Comparison of ENCODE assay signal across 1 cellular context in the genomic region with DNA sequence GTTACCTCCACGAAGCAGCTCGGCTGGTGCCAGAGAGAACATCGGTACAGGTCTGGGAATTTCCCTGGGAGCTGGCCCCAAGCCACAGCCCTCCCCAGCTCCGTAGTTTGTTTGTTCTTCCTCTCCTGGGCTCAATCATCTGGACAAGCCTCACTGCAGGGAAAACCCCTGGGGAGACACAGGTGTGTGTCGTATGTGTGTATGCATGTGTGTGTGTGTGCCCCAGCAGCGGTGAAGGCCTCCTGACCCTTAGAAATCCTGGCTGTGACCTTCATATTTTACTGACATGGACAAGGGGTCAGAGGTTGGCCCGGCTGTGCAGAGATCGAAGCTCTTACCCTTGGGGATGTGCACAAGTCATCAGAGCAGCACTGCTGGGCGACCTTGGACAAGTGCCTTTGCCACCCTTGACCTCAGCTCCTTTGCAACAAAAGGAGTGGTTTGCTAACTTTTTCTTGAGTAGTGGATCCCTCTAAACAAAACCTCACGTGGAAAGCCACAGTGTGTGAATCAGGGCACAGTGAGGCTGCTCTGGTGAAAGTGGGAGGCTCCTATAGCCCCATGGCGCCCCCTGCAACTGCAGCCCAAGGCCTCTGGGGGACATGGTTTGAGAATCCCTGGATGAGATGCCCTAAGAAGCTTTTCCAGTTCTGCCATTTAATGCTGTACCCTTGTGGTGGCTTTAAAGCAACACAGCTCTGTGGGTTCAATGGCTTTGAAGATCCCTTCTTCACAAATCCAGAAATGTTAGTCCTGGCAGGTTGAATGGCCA.
TF ChIP-seq lines count a peak whose summit lies in the region.

No MANE protein-coding gene starts in this region.

TF ChIP-seq in SK-N-SH, 30 proteins besides CTCF, POLR2A, EP300 and RAD21:
- TF ChIP-seq EZH2phosphoT487 (IDR thresholded peaks at IDR 0.05; ENCODE audit: borderline replicate concordance, low read depth), result no peak
- TF ChIP-seq GABPA (IDR thresholded peaks at IDR 0.05; ENCODE audit: low read depth), result no peak
- no peak for TF ChIP-seq TEAD4 (IDR thresholded peaks at IDR 0.05; ENCODE audit: borderline replicate concordance, insufficient read depth)
- no peak for TF ChIP-seq TAF1 (IDR thresholded peaks at IDR 0.05; ENCODE audit: borderline replicate concordance, low read depth, low read length)
- TF ChIP-seq, protein P1, sequence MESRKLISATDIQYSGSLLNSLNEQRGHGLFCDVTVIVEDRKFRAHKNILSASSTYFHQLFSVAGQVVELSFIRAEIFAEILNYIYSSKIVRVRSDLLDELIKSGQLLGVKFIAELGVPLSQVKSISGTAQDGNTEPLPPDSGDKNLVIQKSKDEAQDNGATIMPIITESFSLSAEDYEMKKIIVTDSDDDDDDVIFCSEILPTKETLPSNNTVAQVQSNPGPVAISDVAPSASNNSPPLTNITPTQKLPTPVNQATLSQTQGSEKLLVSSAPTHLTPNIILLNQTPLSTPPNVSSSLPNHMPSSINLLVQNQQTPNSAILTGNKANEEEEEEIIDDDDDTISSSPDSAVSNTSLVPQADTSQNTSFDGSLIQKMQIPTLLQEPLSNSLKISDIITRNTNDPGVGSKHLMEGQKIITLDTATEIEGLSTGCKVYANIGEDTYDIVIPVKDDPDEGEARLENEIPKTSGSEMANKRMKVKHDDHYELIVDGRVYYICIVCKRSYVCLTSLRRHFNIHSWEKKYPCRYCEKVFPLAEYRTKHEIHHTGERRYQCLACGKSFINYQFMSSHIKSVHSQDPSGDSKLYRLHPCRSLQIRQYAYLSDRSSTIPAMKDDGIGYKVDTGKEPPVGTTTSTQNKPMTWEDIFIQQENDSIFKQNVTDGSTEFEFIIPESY (IDR thresholded peaks at IDR 0.05; ENCODE audit: borderline replicate concordance, low read depth), result no peak
- no peak for TF ChIP-seq JUND (IDR thresholded peaks at IDR 0.05)
- TF ChIP-seq YY1 (IDR thresholded peaks at IDR 0.05; ENCODE audit: low read depth), result no peak
- TF ChIP-seq RXRA (IDR thresholded peaks at IDR 0.05; ENCODE audit: borderline replicate concordance, low read depth), result no peak
- TF ChIP-seq, protein P2, sequence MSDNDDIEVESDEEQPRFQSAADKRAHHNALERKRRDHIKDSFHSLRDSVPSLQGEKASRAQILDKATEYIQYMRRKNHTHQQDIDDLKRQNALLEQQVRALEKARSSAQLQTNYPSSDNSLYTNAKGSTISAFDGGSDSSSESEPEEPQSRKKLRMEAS (IDR thresholded peaks at IDR 0.05; ENCODE audit: low read depth), result no peak
- TF ChIP-seq, protein P3, sequence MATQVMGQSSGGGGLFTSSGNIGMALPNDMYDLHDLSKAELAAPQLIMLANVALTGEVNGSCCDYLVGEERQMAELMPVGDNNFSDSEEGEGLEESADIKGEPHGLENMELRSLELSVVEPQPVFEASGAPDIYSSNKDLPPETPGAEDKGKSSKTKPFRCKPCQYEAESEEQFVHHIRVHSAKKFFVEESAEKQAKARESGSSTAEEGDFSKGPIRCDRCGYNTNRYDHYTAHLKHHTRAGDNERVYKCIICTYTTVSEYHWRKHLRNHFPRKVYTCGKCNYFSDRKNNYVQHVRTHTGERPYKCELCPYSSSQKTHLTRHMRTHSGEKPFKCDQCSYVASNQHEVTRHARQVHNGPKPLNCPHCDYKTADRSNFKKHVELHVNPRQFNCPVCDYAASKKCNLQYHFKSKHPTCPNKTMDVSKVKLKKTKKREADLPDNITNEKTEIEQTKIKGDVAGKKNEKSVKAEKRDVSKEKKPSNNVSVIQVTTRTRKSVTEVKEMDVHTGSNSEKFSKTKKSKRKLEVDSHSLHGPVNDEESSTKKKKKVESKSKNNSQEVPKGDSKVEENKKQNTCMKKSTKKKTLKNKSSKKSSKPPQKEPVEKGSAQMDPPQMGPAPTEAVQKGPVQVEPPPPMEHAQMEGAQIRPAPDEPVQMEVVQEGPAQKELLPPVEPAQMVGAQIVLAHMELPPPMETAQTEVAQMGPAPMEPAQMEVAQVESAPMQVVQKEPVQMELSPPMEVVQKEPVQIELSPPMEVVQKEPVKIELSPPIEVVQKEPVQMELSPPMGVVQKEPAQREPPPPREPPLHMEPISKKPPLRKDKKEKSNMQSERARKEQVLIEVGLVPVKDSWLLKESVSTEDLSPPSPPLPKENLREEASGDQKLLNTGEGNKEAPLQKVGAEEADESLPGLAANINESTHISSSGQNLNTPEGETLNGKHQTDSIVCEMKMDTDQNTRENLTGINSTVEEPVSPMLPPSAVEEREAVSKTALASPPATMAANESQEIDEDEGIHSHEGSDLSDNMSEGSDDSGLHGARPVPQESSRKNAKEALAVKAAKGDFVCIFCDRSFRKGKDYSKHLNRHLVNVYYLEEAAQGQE (IDR thresholded peaks at IDR 0.05; ENCODE audit: low read depth, low read length), result no peak
- TF ChIP-seq MXI1 (IDR thresholded peaks at IDR 0.05; ENCODE audit: low read depth, low read length), result no peak
- TF ChIP-seq, protein P4, sequence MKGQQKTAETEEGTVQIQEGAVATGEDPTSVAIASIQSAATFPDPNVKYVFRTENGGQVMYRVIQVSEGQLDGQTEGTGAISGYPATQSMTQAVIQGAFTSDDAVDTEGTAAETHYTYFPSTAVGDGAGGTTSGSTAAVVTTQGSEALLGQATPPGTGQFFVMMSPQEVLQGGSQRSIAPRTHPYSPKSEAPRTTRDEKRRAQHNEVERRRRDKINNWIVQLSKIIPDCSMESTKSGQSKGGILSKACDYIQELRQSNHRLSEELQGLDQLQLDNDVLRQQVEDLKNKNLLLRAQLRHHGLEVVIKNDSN (IDR thresholded peaks at IDR 0.05; ENCODE audit: borderline replicate concordance, low read depth), result no peak
- no peak for TF ChIP-seq FOXM1 (IDR thresholded peaks at IDR 0.05; ENCODE audit: low read depth)
- TF ChIP-seq, protein P5, sequence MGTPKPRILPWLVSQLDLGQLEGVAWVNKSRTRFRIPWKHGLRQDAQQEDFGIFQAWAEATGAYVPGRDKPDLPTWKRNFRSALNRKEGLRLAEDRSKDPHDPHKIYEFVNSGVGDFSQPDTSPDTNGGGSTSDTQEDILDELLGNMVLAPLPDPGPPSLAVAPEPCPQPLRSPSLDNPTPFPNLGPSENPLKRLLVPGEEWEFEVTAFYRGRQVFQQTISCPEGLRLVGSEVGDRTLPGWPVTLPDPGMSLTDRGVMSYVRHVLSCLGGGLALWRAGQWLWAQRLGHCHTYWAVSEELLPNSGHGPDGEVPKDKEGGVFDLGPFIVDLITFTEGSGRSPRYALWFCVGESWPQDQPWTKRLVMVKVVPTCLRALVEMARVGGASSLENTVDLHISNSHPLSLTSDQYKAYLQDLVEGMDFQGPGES (IDR thresholded peaks at IDR 0.05; ENCODE audit: low read depth, low read length), result no peak
- no peak for TF ChIP-seq TCF12 (IDR thresholded peaks at IDR 0.05)
- TF ChIP-seq POLR2AphosphoS5 (IDR thresholded peaks at IDR 0.05; ENCODE audit: low read depth, low read length), result no peak
